18 cellular contexts compared by ENCODE assay signal in genomic region chr13:85725433-85725832, GRCh38.
A peak's percentile ranks its signal among the peaks of the same experiment; 100 is the strongest.
DNase-seq lines count a peak whose midpoint lies in the region; ATAC-seq lines count a peak whose summit lies in the region.
"Had no signal": no experiment of that assay in that cellular context is flagged by ENCODE, and none has a peak within 500 bp of the region (broad histone marks: within the 10 kb centered on the region; RNA-seq: fewer than 3 reads in every experiment).

No MANE protein-coding gene starts in this region.

- no peak overlapping the region for H3K27ac Mint-ChIP-seq in activated T-helper 17 cell treated with anti-CD3 and anti-CD28 coated beads, Interleukin-2, amount 50 U/mL, for 72 hours
- H3K27ac Mint-ChIP-seq: GM23338, T-cell had no signal

- no peaks in the 10 kb centered on the region for H3K9me3 Mint-ChIP-seq in activated T-helper 17 cell treated with anti-CD3 and anti-CD28 coated beads, Interleukin-2, amount 50 U/mL, for 72 hours
- H3K9me3 Mint-ChIP-seq: GM23338 had no signal

- no peaks in the 10 kb centered on the region for H3K9me3 ChIP-seq in aorta (ENCODE audit: control insufficient read depth, low read length)

- H3K36me3 Mint-ChIP-seq in activated T-helper 17 cell treated with anti-CD3 and anti-CD28 coated beads, Interleukin-2, amount 50 U/mL, for 72 hours (ENCODE audit: low read depth) = no peaks in the 10 kb centered on the region
- H3K36me3 Mint-ChIP-seq: T-cell had no signal

- WGBS in aorta, 2 donors = 90 to 95% methylated on average over 2 of the region's 2 CpGs

- no peaks in the 10 kb centered on the region for H3K27me3 Mint-ChIP-seq in activated T-helper 17 cell treated with anti-CD3 and anti-CD28 coated beads, Interleukin-2, amount 50 U/mL, for 72 hours
- H3K27me3 Mint-ChIP-seq: T-cell had no signal

- no peaks in the 10 kb centered on the region for H3K27me3 ChIP-seq in aorta (ENCODE audit: control insufficient read depth in 1 of 2, insufficient read depth in 2 of 2, low read length in 1 of 2)
- H3K27me3 ChIP-seq: BLaER1 treated with 17β-estradiol and CSF1 and Interleukin-3, amounts not matched to agents 10 nM and 100 nM had no signal

- intact Hi-C loops in aorta (cut with DNase I) = no loop called here
- intact Hi-C loops in cardiac septum (cut with DNase I) = no loop called here

- H3K27ac ChIP-seq in epithelial cell of prostate (peak overlapping the region; percentile 28), aorta (ENCODE audit: low read depth in 1 of 2, low read length in 2 of 2) (no peak overlapping the region)
- H3K27ac ChIP-seq: BLaER1 treated with 17β-estradiol and CSF1 and Interleukin-3, amounts not matched to agents 10 nM and 100 nM; RWPE1 had no signal

- no peak for ATAC-seq in aorta (ENCODE audit: low FRiP score)
- ATAC-seq in activated T-helper 17 cell treated with anti-CD3 and anti-CD28 coated beads, Interleukin-2, amount 50 U/mL, for 72 hours (replicated peaks) = no peak
- ATAC-seq: GM23338, T-cell had no signal

- no peak overlapping the region for H3K4me3 ChIP-seq in aorta (ENCODE audit: low read length in 2 of 2)
- H3K4me3 ChIP-seq: BLaER1 treated with 17β-estradiol and CSF1 and Interleukin-3, amounts not matched to agents 10 nM and 100 nM; GM23338 had no signal

- no peaks in the 10 kb centered on the region for H3K4me1 Mint-ChIP-seq in activated T-helper 17 cell treated with anti-CD3 and anti-CD28 coated beads, Interleukin-2, amount 50 U/mL, for 72 hours
- H3K4me1 Mint-ChIP-seq: T-cell had no signal

- H3K4me3 Mint-ChIP-seq in activated T-helper 17 cell treated with anti-CD3 and anti-CD28 coated beads, Interleukin-2, amount 50 U/mL, for 72 hours = no peak overlapping the region
- H3K4me3 Mint-ChIP-seq: GM23338, T-cell had no signal

- H3K4me1 ChIP-seq in aorta (ENCODE audit: control insufficient read depth in 1 of 2, insufficient read depth in 2 of 2, low read length in 2 of 2) = no peaks in the 10 kb centered on the region

- peak; percentile 52 for DNase-seq in DMS53 (lab: John Stamatoyannopoulos, UW)
- DNase-seq in NCI-H146 (lab: John Stamatoyannopoulos, UW) = peak; percentile 85
- DNase-seq in NCI-H748 (lab: John Stamatoyannopoulos, UW; ENCODE audit: unreplicated experiment) = peak; percentile 81
- DNase-seq in epithelial cell of prostate (ENCODE audit: low read depth, low spot score) = no peak
- DNase-seq in aorta = no peak
- DNase-seq in cardiac septum (ENCODE audit: low spot score) = no peak
- DNase-seq: DND-41; GDM1; KG1; NCI-H2029 treated with DMSO at 0.1 percent for 48 hours; NK-92 treated with Interleukin-12 subunit alpha and Interleukin-12 subunit beta, amount 100 ng/mL, for 24 hours; OCI-M1; T-cell; T1000 had no signal

- H3K36me3 ChIP-seq in aorta (ENCODE audit: control insufficient read depth in 1 of 2, insufficient read depth in 2 of 2, low read length in 1 of 2) = no peaks in the 10 kb centered on the region
- H3K36me3 ChIP-seq: BLaER1 treated with 17β-estradiol and CSF1 and Interleukin-3, amounts not matched to agents 10 nM and 100 nM had no signal

Comparison
In these comparisons a context has a peak if more than half of its experiments do, and no peak if none do; other contexts are left out.
1. DNase-seq: peak in DMS53 (single experiment), NCI-H146 (single experiment) and NCI-H748 (single experiment); none in epithelial cell of prostate (single experiment), aorta (0 of 2) and cardiac septum (single experiment).